Comparison of ENCODE assay signal across 29 cellular contexts in genomic region chr19:22116760-22117159, GRCh38.
"Had no signal": no experiment of that assay in that cellular context is flagged by ENCODE, and none has a peak within 500 bp of the region (broad histone marks: within the 10 kb centered on the region; RNA-seq: fewer than 3 reads in every experiment).

No MANE protein-coding gene starts in this region.

- H3K27ac ChIP-seq: stomach, suprapubic skin, testis, thoracic aorta, thyroid gland, tibial artery, tibial nerve, transverse colon, upper lobe of left lung, upper lobe of right lung, uterus, vagina had no signal

- H3K4me3 ChIP-seq: stomach, suprapubic skin, testis, thoracic aorta, thyroid gland, tibial artery, tibial nerve, transverse colon, upper lobe of left lung, upper lobe of right lung, uterus, vagina had no signal

- H3K27me3 Mint-ChIP-seq: stimulated activated memory B cell treated with anti-CD40 and anti-IgM and Interleukin-4, amounts not matched to agents 10 μg/mL and 1 μg/mL and 100 μg/mL, for 72 hours; stimulated activated naive B cell treated with anti-CD40 and anti-IgM and Interleukin-4, amounts not matched to agents 10 μg/mL and 1 μg/mL and 100 μg/mL, for 72 hours; stimulated activated naive CD8-positive, alpha-beta T cell treated with anti-CD3 and anti-CD28 coated beads, Interleukin-15, amount 100 ng/mL, for 72 hours; stimulated activated naive CD8-positive, alpha-beta T cell treated with anti-CD3 and anti-CD28 coated beads, Interleukin-15, Interleukin-2, amounts not matched to agents 100 ng/mL and 50 ng/mL, for 24 hours; type B pancreatic cell had no signal

- H3K36me3 ChIP-seq: stomach, suprapubic skin, thoracic aorta, thyroid gland, tibial artery, tibial nerve, transverse colon, upper lobe of left lung, upper lobe of right lung, uterus, vagina had no signal

- H3K27me3 ChIP-seq: stomach, suprapubic skin, testis, thyroid gland, tibial artery, tibial nerve, transverse colon, upper lobe of left lung, upper lobe of right lung, uterus, vagina had no signal

- FAIRE-seq: urothelium cell line had no signal

- H3K27ac Mint-ChIP-seq: stimulated activated effector memory CD8-positive, alpha-beta T cell treated with anti-CD3 and anti-CD28 coated beads, Interleukin-12 subunit alpha, Interleukin-12 subunit beta, amount 100 ng/mL, for 72 hours; stimulated activated memory B cell treated with anti-CD40 and anti-IgM and Interleukin-4, amounts not matched to agents 10 μg/mL and 1 μg/mL and 100 μg/mL, for 72 hours; stimulated activated naive B cell treated with anti-CD40 and anti-IgM and Interleukin-4, amounts not matched to agents 10 μg/mL and 1 μg/mL and 100 μg/mL, for 72 hours; stimulated activated naive CD8-positive, alpha-beta T cell treated with anti-CD3 and anti-CD28 coated beads, Interleukin-15, amount 100 ng/mL, for 72 hours; stimulated activated naive CD8-positive, alpha-beta T cell treated with anti-CD3 and anti-CD28 coated beads, Interleukin-15, Interleukin-2, amounts not matched to agents 100 ng/mL and 50 ng/mL, for 24 hours; type B pancreatic cell had no signal

- DNase-seq: stimulated activated CD4-positive, alpha-beta T cell treated with anti-CD3 and anti-CD28 coated beads, Interleukin-2, amount 100 ng/mL, for 48 hours; stimulated activated CD4-positive, alpha-beta T cell treated with anti-CD3 and anti-CD28 coated beads, Interleukin-4, amount 100 ng/mL, for 1 hour; stimulated activated CD4-positive, alpha-beta T cell treated with anti-CD3 and anti-CD28 coated beads, Interleukin-4, amount 100 ng/mL, for 24 hours; stimulated activated CD4-positive, alpha-beta T cell treated with anti-CD3 and anti-CD28 coated beads, Interleukin-4, amount 100 ng/mL, for 4 hours; stimulated activated CD8-positive, alpha-beta memory T cell treated with anti-CD3 and anti-CD28 coated beads, Interleukin-4, amount 100 ng/mL, for 48 hours; stimulated activated naive B cell treated with anti-CD40 and anti-IgM and Interleukin-4, amounts not matched to agents 10 μg/mL and 1 μg/mL and 100 μg/mL, for 72 hours; stimulated activated naive CD4-positive, alpha-beta T cell; stimulated activated naive CD4-positive, alpha-beta T cell treated with Interleukin-2 at 50 U/mL for 16 hours; stimulated activated naive CD8-positive, alpha-beta T cell treated with anti-CD3 and anti-CD28 coated beads, Interleukin-15, amount 100 ng/mL, for 72 hours; stimulated activated naive CD8-positive, alpha-beta T cell treated with anti-CD3 and anti-CD28 coated beads, Interleukin-15, Interleukin-2, amounts not matched to agents 100 U/mL and 50 U/mL, for 24 hours; stomach; substantia nigra; testis; thyroid gland; tibial artery; transverse colon; trophoblast cell; upper lobe of left lung; upper lobe of right lung; uterus had no signal

- H3K4me1 ChIP-seq: stomach, suprapubic skin, testis, thyroid gland, tibial artery, tibial nerve, transverse colon, upper lobe of left lung, upper lobe of right lung, uterus, vagina had no signal

- H3K36me3 Mint-ChIP-seq: stimulated activated effector memory CD8-positive, alpha-beta T cell treated with anti-CD3 and anti-CD28 coated beads, Interleukin-12 subunit alpha, Interleukin-12 subunit beta, amount 100 ng/mL, for 72 hours; stimulated activated memory B cell treated with anti-CD40 and anti-IgM and Interleukin-4, amounts not matched to agents 10 μg/mL and 1 μg/mL and 100 μg/mL, for 72 hours; stimulated activated naive B cell treated with anti-CD40 and anti-IgM and Interleukin-4, amounts not matched to agents 10 μg/mL and 1 μg/mL and 100 μg/mL, for 72 hours; type B pancreatic cell had no signal

- H3K4me3 Mint-ChIP-seq: stimulated activated effector memory CD8-positive, alpha-beta T cell treated with anti-CD3 and anti-CD28 coated beads, Interleukin-12 subunit alpha, Interleukin-12 subunit beta, amount 100 ng/mL, for 72 hours; stimulated activated memory B cell treated with anti-CD40 and anti-IgM and Interleukin-4, amounts not matched to agents 10 μg/mL and 1 μg/mL and 100 μg/mL, for 72 hours; stimulated activated naive B cell treated with anti-CD40 and anti-IgM and Interleukin-4, amounts not matched to agents 10 μg/mL and 1 μg/mL and 100 μg/mL, for 72 hours; stimulated activated naive CD8-positive, alpha-beta T cell treated with anti-CD3 and anti-CD28 coated beads, Interleukin-15, amount 100 ng/mL, for 72 hours; stimulated activated naive CD8-positive, alpha-beta T cell treated with anti-CD3 and anti-CD28 coated beads, Interleukin-15, Interleukin-2, amounts not matched to agents 100 ng/mL and 50 ng/mL, for 24 hours; type B pancreatic cell had no signal

- ATAC-seq: stimulated activated effector memory CD8-positive, alpha-beta T cell treated with anti-CD3 and anti-CD28 coated beads, Interleukin-12 subunit alpha, Interleukin-12 subunit beta, amount 100 ng/mL, for 72 hours; stimulated activated memory B cell treated with anti-CD40 and anti-IgM and Interleukin-4, amounts not matched to agents 10 μg/mL and 1 μg/mL and 100 μg/mL, for 72 hours; stimulated activated naive B cell treated with anti-CD40 and anti-IgM and Interleukin-4, amounts not matched to agents 10 μg/mL and 1 μg/mL and 100 μg/mL, for 72 hours; stimulated activated naive CD8-positive, alpha-beta T cell treated with anti-CD3 and anti-CD28 coated beads, Interleukin-15, amount 100 ng/mL, for 72 hours; stimulated activated naive CD8-positive, alpha-beta T cell treated with anti-CD3 and anti-CD28 coated beads, Interleukin-15, Interleukin-2, amounts not matched to agents 100 U/mL and 50 U/mL, for 24 hours; upper lobe of right lung had no signal

- H3K9me3 ChIP-seq: testis, thoracic aorta, thyroid gland, tibial artery, uterus, vagina had no signal

- H3K4me1 Mint-ChIP-seq: stimulated activated effector memory CD8-positive, alpha-beta T cell treated with anti-CD3 and anti-CD28 coated beads, Interleukin-12 subunit alpha, Interleukin-12 subunit beta, amount 100 ng/mL, for 72 hours; stimulated activated memory B cell treated with anti-CD40 and anti-IgM and Interleukin-4, amounts not matched to agents 10 μg/mL and 1 μg/mL and 100 μg/mL, for 72 hours; stimulated activated naive B cell treated with anti-CD40 and anti-IgM and Interleukin-4, amounts not matched to agents 10 μg/mL and 1 μg/mL and 100 μg/mL, for 72 hours; stimulated activated naive CD8-positive, alpha-beta T cell treated with anti-CD3 and anti-CD28 coated beads, Interleukin-15, amount 100 ng/mL, for 72 hours had no signal
